Comparison of ENCODE assay signal across 14 cellular contexts in the genomic region with DNA sequence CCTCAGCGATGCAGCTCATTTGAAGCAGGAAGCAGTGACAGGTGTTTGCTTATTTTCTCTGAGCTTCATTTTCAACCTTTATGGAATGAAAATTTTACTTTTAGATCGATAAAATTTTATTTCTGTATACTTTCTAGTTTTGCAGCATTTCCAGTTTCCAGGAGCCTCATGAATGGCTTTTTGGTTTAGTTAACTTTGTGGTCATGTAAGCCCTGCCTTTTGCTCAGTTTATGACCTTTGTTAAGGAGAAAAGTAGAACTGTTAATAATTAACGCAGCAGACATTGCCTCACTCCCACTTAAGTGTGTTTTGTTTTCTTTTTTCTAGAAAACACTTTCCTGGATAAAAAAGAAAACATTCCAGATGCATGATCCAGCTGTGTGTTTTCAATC. TPM values are rescaled to one million over a fixed set of nuclear protein-coding genes. Genes with fewer than 3 reads are reported as not detected.
DNase-seq lines count a peak whose midpoint lies in the region; ATAC-seq, FAIRE-seq and TF ChIP-seq lines count a peak whose summit lies in the region.
"Had no signal": no experiment of that assay in that cellular context is flagged by ENCODE, and none has a peak within 500 bp of the region (broad histone marks: within the 10 kb centered on the region; RNA-seq: fewer than 3 reads in every experiment).

No MANE protein-coding gene starts in this region.

- DNase-seq in Caki2 (ENCODE audit: low read depth) (peak; percentile 79), RCC 7860 (ENCODE audit: low spot score) (peak; percentile 17), kidney (no peak), pancreas (no peak), NCI-H187 treated with DMSO at 0.1 percent for 48 hours (lab: John Stamatoyannopoulos, UW) (no peak), aorta (no peak)
- DNase-seq: activated CD4-positive, alpha-beta T cell treated with anti-CD3 and anti-CD28 coated beads, Interleukin-2, amount 50 U/mL, for 1 hour; activated naive CD4-positive, alpha-beta T cell treated with anti-CD3 and anti-CD28 coated beads, Interleukin-2, amount 50 U/mL, for 16 hours; activated T-cell treated with anti-CD3 and anti-CD28 coated beads for 4 hours; CD8-positive, alpha-beta memory T cell; midbrain; T-helper 1 cell had no signal

- in situ Hi-C loops in Caki2 (cut with HindIII; ENCODE audit: low pct_unique_long_range_greater_than_20kb, low sequenced_read_pairs): no loop called here

- H3K4me3 ChIP-seq in kidney (ENCODE audit: low read length in 2 of 2) (peak overlapping the region in 1 of 2 donors; percentile 7), pancreas (no peak overlapping the region), aorta (ENCODE audit: low read length in 2 of 2) (no peak overlapping the region)

- peak; percentile 29 for FAIRE-seq in RCC 7860 (lab: Jason Lieb, UNC)
- FAIRE-seq in kidney (lab: Jason Lieb, UNC): peak; percentile 46
- no peak for FAIRE-seq in pancreas (lab: Jason Lieb, UNC)
- FAIRE-seq: colon had no signal

- 14% methylated on average over 3 of the region's 3 CpGs for WGBS in pancreas, 2 donors
- WGBS in aorta, 2 donors: 54 to 55% methylated on average over 3 of the region's 3 CpGs

- H3K9ac ChIP-seq in kidney (ENCODE audit: low read length in 2 of 2): no peak overlapping the region

- H3K27ac ChIP-seq in kidney (ENCODE audit: low read depth in 2 of 2, low read length in 2 of 2) (peak overlapping the region; percentile 73 to 79), pancreas (peak overlapping the region in 3 of 4 donors; percentile 25 to 60 (median 50)), aorta (ENCODE audit: low read depth in 1 of 2, low read length in 2 of 2) (no peak overlapping the region)

- H3K27me3 ChIP-seq in pancreas (no peaks in the 10 kb centered on the region), aorta (ENCODE audit: control insufficient read depth in 1 of 2, insufficient read depth in 2 of 2, low read length in 1 of 2) (no peaks in the 10 kb centered on the region)

- H3K4me1 ChIP-seq in kidney (ENCODE audit: control insufficient read depth in 1 of 2, insufficient read depth in 1 of 2, low read depth in 1 of 2, low read length in 2 of 2) (peaks cover 20 to 34% of the 10 kb centered on the region in 2 donors), pancreas (peaks cover 15 to 33% (median 32%) of the 10 kb centered on the region in 3 donors), aorta (ENCODE audit: control insufficient read depth in 1 of 2, insufficient read depth in 2 of 2, low read length in 2 of 2) (no peaks in the 10 kb centered on the region)

- intact Hi-C loops in kidney (cut with DNase I) (no loop called here), pancreas (cut with DNase I) (no loop called here), aorta (cut with DNase I) (loop anchor here in 1 of 2 donors (5.0 kb wide), 1 partner anchor 34 kb away; a partner anchor contains a TSS)

- ATAC-seq in pancreas (peak in 1 of 4 donors; percentile 16), HG03045 (IDR thresholded peaks at IDR 0.05; ENCODE audit: unreplicated experiment) (no peak), aorta (ENCODE audit: low FRiP score) (no peak)

- H3K9me3 ChIP-seq in kidney (ENCODE audit: control insufficient read depth in 1 of 2, low read length in 2 of 2) (no peaks in the 10 kb centered on the region), pancreas (no peaks in the 10 kb centered on the region), aorta (ENCODE audit: control insufficient read depth, low read length) (no peaks in the 10 kb centered on the region)

- H3K36me3 ChIP-seq in kidney (ENCODE audit: control insufficient read depth in 1 of 2, insufficient read depth in 2 of 2, low read length in 2 of 2) (peaks cover 18 to 37% of the 10 kb centered on the region in 2 donors), pancreas (peaks cover 8 to 69% (median 30%) of the 10 kb centered on the region in 3 donors), aorta (ENCODE audit: control insufficient read depth in 1 of 2, insufficient read depth in 2 of 2, low read length in 1 of 2) (peaks cover 2 to 6% of the 10 kb centered on the region in 2 donors)

- TF ChIP-seq CTCF in kidney (IDR thresholded peaks at IDR 0.05; ENCODE audit: borderline replicate concordance, extremely low read depth, insufficient read depth): no peak
- no peak for TF ChIP-seq CTCF in pancreas (IDR thresholded peaks at IDR 0.05)

RNA-seq across cellular contexts. Expression of a gene that starts 4.4 kb away (rescaled TPM):
- 24.0 and 41.2 TPM in 2 replicates for total RNA-seq in Caki2 (2014; rRNA removed; shearing (Covaris generic); ENCODE audit: low replicate concordance)
- total RNA-seq in kidney (50.5 TPM), pancreas (10 to 100 TPM; 16.9 to 44.9 (median 24.2) TPM), aorta (10 to 100 TPM; 49.1 to 64.4 TPM)
- polyA plus RNA-seq in kidney (ENCODE audit: insufficient read depth, low read depth, low replicate concordance) (20.3 TPM), pancreas (10 to 100 TPM; 26.2 to 35.3 TPM), aorta (10 to 100 TPM; 16.4 to 48.2 TPM)

RNA-seq across cellular contexts. Expression of a gene that starts 35.9 kb away (rescaled TPM):
- total RNA-seq in Caki2 (2014; rRNA removed; shearing (Covaris generic); ENCODE audit: low replicate concordance): 226 and 281 TPM in 2 replicates
- 435 TPM for total RNA-seq in kidney
- 187 TPM for polyA plus RNA-seq in kidney (ENCODE audit: insufficient read depth, low read depth, low replicate concordance)
- 100 to 1,000 TPM; 149 to 245 (median 204) TPM for total RNA-seq in pancreas
- 100 to 1,000 TPM; 106 to 158 TPM for polyA plus RNA-seq in pancreas
- 100 to 1,000 TPM; 345 to 394 TPM for total RNA-seq in aorta
- 100 to 1,000 TPM; 218 to 243 TPM for polyA plus RNA-seq in aorta

RNA-seq across cellular contexts. Expression of a gene that starts 36.2 kb away (rescaled TPM):
- total RNA-seq in Caki2 (2014; rRNA removed; shearing (Covaris generic); ENCODE audit: low replicate concordance): 267 and 279 TPM in 2 replicates
- 356 TPM for total RNA-seq in kidney
- polyA plus RNA-seq in kidney (ENCODE audit: insufficient read depth, low read depth, low replicate concordance): 256 TPM
- total RNA-seq in pancreas: 100 to 1,000 TPM; 733 to 996 (median 775) TPM
- 100 to 1,000 TPM; 273 to 346 TPM for polyA plus RNA-seq in pancreas
- 100 to 1,000 TPM; 415 to 476 TPM for total RNA-seq in aorta
- polyA plus RNA-seq in aorta: 100 to 1,000 TPM; 220 to 221 TPM

Comparison
In these comparisons a context has a peak if more than half of its experiments do, and no peak if none do; other contexts are left out.
1. DNase-seq: peak in Caki2 (single experiment) and RCC 7860 (single experiment); none in kidney (single experiment), pancreas (0 of 6), NCI-H187 treated with DMSO at 0.1 percent for 48 hours (single experiment) and aorta (0 of 2).
2. H3K27ac ChIP-seq: peak in kidney (2 of 2) and pancreas (3 of 4); none in aorta (0 of 2).